1 cellular context compared by ENCODE assay signal in the genomic region with DNA sequence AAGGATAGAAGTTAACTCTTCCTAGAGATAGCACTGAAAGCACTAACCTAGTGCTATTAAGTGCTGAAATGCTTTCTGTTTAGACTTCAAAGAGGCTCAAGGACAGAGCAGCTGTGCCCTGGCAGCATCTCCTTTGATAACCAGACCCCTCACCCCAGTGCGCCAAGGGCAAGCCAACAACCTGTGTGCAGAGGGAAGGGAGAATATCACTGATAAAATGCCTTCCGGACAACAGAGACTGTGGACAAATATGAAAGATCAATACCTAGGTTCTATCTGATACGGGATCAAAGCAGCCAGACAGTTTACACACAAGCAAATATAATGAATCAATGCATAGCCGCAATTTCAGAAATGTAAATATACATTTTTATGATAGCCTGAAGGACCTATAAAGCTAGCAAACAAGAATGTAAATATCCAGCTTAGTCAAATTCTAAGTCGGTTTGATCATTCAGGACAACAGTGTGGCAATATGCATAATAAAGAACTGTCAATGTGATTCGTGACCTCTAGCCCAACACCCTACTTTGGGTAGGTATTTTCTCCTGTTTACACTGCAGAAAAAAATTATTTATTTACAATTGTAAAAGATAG.
A peak's percentile ranks its signal among the peaks of the same experiment; 100 is the strongest.
TF ChIP-seq lines count a peak whose summit lies in the region.

No MANE protein-coding gene starts in this region.

TF ChIP-seq in HepG2, 621 proteins besides CTCF, POLR2A, EP300 and RAD21 (continued from another document and continues in another):
- TF ChIP-seq ZNF318 (CRISPR knock-in tag; IDR thresholded peaks at IDR 0.05) (peak; percentile 88; the same call in 1 of the 2 replicates), MAX (IDR thresholded peaks at IDR 0.05) (peak; percentile 84; the same call in 1 of the 2 replicates), RAD51 (IDR thresholded peaks at IDR 0.05; ENCODE audit: borderline replicate concordance) (peak; percentile 17; the same call in 1 of the 2 replicates), ZNF598 (CRISPR knock-in tag; IDR thresholded peaks at IDR 0.05; ENCODE audit: borderline replicate concordance) (no peak), IRF2 (CRISPR knock-in tag; IDR thresholded peaks at IDR 0.05) (peak; percentile 96), KDM1A (CRISPR knock-in tag; IDR thresholded peaks at IDR 0.05) (peak; percentile 77), MED1 (CRISPR knock-in tag; IDR thresholded peaks at IDR 0.05) (peak; percentile 100), HOXD1 (CRISPR knock-in tag; IDR thresholded peaks at IDR 0.05) (peak; percentile 98), ZNF644 (CRISPR knock-in tag; IDR thresholded peaks at IDR 0.05; ENCODE audit: low read depth) (no peak; the same call in 1 of the 2 replicates), ZBTB7A (CRISPR knock-in tag; IDR thresholded peaks at IDR 0.05) (peak; percentile 90), SALL2 (CRISPR knock-in tag; IDR thresholded peaks at IDR 0.05) (peak; percentile 95; the same call in 1 of the 2 replicates), ZNF331 (CRISPR knock-in tag; IDR thresholded peaks at IDR 0.05) (peak; percentile 96), ZNF672 (CRISPR knock-in tag; IDR thresholded peaks at IDR 0.05) (no peak), ZNF350 (CRISPR knock-in tag; IDR thresholded peaks at IDR 0.05; ENCODE audit: borderline replicate concordance, low read depth) (peak; percentile 91), ZBTB8A (CRISPR knock-in tag; IDR thresholded peaks at IDR 0.05; ENCODE audit: borderline replicate concordance, low read depth) (no peak), BRCA1 (CRISPR knock-in tag; IDR thresholded peaks at IDR 0.05) (peak; percentile 86; the same call in 1 of the 2 replicates), RBM39 (IDR thresholded peaks at IDR 0.05; ENCODE audit: low read depth, low read length, poor library complexity, severe bottlenecking) (no peak), ZNF33B (CRISPR knock-in tag; IDR thresholded peaks at IDR 0.05) (peak; percentile 82; the same call in 1 of the 2 replicates), ZKSCAN5 (CRISPR knock-in tag; IDR thresholded peaks at IDR 0.05) (peak; percentile 76; the same call in 1 of the 2 replicates), ZBTB37 (CRISPR knock-in tag; IDR thresholded peaks at IDR 0.05) (peak; percentile 86), MAFG (CRISPR knock-in tag; IDR thresholded peaks at IDR 0.05) (no peak), U2AF1 (optimal IDR thresholded peaks at IDR 0.05; ENCODE audit: low read depth, low read length) (no peak), ELF3 (CRISPR knock-in tag; IDR thresholded peaks at IDR 0.05) (peak; percentile 91), ZNF567 (CRISPR knock-in tag; IDR thresholded peaks at IDR 0.05; ENCODE audit: borderline replicate concordance) (no peak; the same call in 1 of the 2 replicates), NFIB (CRISPR knock-in tag; IDR thresholded peaks at IDR 0.05; ENCODE audit: borderline replicate concordance) (no peak), ZGPAT (CRISPR knock-in tag; IDR thresholded peaks at IDR 0.05) (peak; percentile 100), YEATS2 (CRISPR knock-in tag; IDR thresholded peaks at IDR 0.05; ENCODE audit: borderline replicate concordance) (peak; percentile 63; the same call in 1 of the 2 replicates), ZNF333 (CRISPR knock-in tag; IDR thresholded peaks at IDR 0.05; ENCODE audit: borderline replicate concordance) (0 out of 2 replicates have a peak, but pooled peaks have one; percentile 48), ZNF574 (CRISPR knock-in tag; IDR thresholded peaks at IDR 0.05) (peak; percentile 90), ZNF619 (CRISPR knock-in tag; IDR thresholded peaks at IDR 0.05) (peak; percentile 90; the same call in 1 of the 2 replicates)
- TF ChIP-seq, protein P1, sequence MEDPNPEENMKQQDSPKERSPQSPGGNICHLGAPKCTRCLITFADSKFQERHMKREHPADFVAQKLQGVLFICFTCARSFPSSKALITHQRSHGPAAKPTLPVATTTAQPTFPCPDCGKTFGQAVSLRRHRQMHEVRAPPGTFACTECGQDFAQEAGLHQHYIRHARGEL (CRISPR knock-in tag; IDR thresholded peaks at IDR 0.05) = no peak
- TF ChIP-seq, protein P2, sequence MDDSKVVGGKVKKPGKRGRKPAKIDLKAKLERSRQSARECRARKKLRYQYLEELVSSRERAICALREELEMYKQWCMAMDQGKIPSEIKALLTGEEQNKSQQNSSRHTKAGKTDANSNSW (CRISPR knock-in tag; IDR thresholded peaks at IDR 0.05; ENCODE audit: borderline replicate concordance) = no peak
- TF ChIP-seq, protein P3, sequence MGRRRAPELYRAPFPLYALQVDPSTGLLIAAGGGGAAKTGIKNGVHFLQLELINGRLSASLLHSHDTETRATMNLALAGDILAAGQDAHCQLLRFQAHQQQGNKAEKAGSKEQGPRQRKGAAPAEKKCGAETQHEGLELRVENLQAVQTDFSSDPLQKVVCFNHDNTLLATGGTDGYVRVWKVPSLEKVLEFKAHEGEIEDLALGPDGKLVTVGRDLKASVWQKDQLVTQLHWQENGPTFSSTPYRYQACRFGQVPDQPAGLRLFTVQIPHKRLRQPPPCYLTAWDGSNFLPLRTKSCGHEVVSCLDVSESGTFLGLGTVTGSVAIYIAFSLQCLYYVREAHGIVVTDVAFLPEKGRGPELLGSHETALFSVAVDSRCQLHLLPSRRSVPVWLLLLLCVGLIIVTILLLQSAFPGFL (CRISPR knock-in tag; IDR thresholded peaks at IDR 0.05) = no peak
- TF ChIP-seq, protein P4, sequence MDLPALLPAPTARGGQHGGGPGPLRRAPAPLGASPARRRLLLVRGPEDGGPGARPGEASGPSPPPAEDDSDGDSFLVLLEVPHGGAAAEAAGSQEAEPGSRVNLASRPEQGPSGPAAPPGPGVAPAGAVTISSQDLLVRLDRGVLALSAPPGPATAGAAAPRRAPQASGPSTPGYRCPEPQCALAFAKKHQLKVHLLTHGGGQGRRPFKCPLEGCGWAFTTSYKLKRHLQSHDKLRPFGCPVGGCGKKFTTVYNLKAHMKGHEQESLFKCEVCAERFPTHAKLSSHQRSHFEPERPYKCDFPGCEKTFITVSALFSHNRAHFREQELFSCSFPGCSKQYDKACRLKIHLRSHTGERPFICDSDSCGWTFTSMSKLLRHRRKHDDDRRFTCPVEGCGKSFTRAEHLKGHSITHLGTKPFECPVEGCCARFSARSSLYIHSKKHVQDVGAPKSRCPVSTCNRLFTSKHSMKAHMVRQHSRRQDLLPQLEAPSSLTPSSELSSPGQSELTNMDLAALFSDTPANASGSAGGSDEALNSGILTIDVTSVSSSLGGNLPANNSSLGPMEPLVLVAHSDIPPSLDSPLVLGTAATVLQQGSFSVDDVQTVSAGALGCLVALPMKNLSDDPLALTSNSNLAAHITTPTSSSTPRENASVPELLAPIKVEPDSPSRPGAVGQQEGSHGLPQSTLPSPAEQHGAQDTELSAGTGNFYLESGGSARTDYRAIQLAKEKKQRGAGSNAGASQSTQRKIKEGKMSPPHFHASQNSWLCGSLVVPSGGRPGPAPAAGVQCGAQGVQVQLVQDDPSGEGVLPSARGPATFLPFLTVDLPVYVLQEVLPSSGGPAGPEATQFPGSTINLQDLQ (CRISPR knock-in tag; IDR thresholded peaks at IDR 0.05) = no peak; the same call in 1 of the 2 replicates
